ENCODE assay signal across 24 cellular contexts in the genomic region with DNA sequence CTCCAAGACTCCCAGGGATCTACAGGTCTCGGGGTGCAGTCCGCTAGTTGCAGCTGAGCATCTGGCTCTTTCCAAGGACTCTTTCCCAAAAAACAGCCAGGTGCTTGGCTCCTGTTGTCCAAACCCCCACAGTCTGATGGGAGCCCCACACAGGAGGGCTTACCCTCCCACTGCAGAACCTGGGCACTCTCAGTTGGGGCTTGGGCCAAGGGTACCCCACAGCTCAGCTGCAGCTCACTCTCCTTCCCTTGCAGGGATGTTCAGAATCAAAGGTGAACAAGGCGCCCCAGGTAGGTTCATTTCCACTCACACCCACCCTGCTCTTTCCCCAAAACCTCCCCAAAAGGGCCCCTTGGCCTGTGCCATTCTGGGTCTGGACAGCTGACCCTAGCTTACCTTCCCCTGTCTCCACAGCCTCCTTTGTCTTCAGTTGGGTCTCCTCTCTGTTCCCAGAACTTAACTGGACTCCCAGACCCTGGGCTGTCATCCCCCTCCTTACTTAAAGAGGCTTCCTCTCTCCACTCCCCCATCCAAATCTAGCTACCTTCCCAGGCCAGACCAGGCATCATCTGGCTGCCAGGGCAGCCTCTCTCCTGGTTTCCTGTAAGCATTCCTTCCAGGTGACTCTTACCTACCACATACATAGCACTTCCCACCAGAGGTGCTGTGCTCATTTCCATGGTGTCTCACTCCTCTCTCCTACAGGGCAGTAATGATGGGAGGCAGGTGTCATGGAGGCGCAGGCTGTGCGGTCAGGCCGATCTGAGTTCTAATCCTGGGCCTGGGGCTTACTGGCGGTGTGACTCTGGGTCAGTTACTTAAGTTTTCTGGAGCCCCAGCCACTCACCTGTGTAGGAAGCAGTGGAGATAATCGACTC. TPM values are rescaled to one million over a fixed set of nuclear protein-coding genes. Genes with fewer than 3 reads are reported as not detected.
DNase-seq lines count a peak whose midpoint lies in the region; ATAC-seq and TF ChIP-seq lines count a peak whose summit lies in the region.
"Had no signal": no experiment of that assay in that cellular context is flagged by ENCODE, and none has a peak within 500 bp of the region (broad histone marks: within the 10 kb centered on the region; RNA-seq: fewer than 3 reads in every experiment).

No MANE protein-coding gene starts in this region.

- H3K27me3 Mint-ChIP-seq in Calu3 (ENCODE audit: unreplicated experiment) = peaks cover 53% of the 10 kb centered on the region

- H3K4me1 ChIP-seq in PC-3 (ENCODE audit: insufficient read depth, low read length) = peaks cover 33% of the 10 kb centered on the region
- no peaks in the 10 kb centered on the region for H3K4me1 ChIP-seq in esophagus muscularis mucosa
- H3K4me1 ChIP-seq in thyroid gland = no peaks in the 10 kb centered on the region
- no peaks in the 10 kb centered on the region for H3K4me1 ChIP-seq in left ventricle myocardium inferior
- H3K4me1 ChIP-seq: right atrium auricular region had no signal

- BruUV-seq in Calu3 (replicated peaks; lab: Mats Ljungman, UMichigan) = no TSS peak
- no TSS peak for BruUV-seq in PC-3 (replicated peaks; lab: Mats Ljungman, UMichigan)

- no peaks in the 10 kb centered on the region for H3F3A ChIP-seq in PC-3 (ENCODE audit: low read length, unreplicated experiment)

- TF ChIP-seq CTCF in Calu3 (IDR thresholded peaks at IDR 0.05; ENCODE audit: unreplicated experiment) (no peak), PC-3 (conservative IDR thresholded peaks at IDR 0.05; ENCODE audit: low read depth, low read length) (0 out of 2 replicates have a peak, but pooled peaks have one; percentile 22), esophagus muscularis mucosa (IDR thresholded peaks at IDR 0.05) (no peak), thyroid gland (IDR thresholded peaks at IDR 0.05) (no peak), left ventricle myocardium inferior (IDR thresholded peaks at IDR 0.05; ENCODE audit: borderline replicate concordance) (no peak)

- no peak overlapping the region for H3K27ac ChIP-seq in PC-3 (ENCODE audit: low read length)
- H3K27ac ChIP-seq in esophagus muscularis mucosa (replicated peaks in 1 of 4) = no peak overlapping the region
- H3K27ac ChIP-seq in thyroid gland = no peak overlapping the region
- no peak overlapping the region for H3K27ac ChIP-seq in left ventricle myocardium inferior (replicated peaks)
- H3K27ac ChIP-seq: hepatocyte, right atrium auricular region had no signal

- no peak for TF ChIP-seq EP300 in esophagus muscularis mucosa (IDR thresholded peaks at IDR 0.05)

- H3K4me3 ChIP-seq in PC-3 (ENCODE audit: low read length) (no peak overlapping the region), esophagus muscularis mucosa (no peak overlapping the region), thyroid gland (replicated peaks in 1 of 3) (no peak overlapping the region), left ventricle myocardium inferior (no peak overlapping the region)
- H3K4me3 ChIP-seq: hepatocyte, right atrium auricular region had no signal

- no peak overlapping the region for H3K4me3 Mint-ChIP-seq in Calu3 (ENCODE audit: low read depth, unreplicated experiment)
- H3K4me3 Mint-ChIP-seq: activated naive CD8-positive, alpha-beta T cell treated with anti-CD3 and anti-CD28 coated beads, Interleukin-2, amount 10 ng/mL, durations not matched to agents 7 days and 5 days; brain; CD4-positive, alpha-beta T cell; naive thymus-derived CD4-positive, alpha-beta T cell had no signal

- no peaks in the 10 kb centered on the region for H3K36me3 ChIP-seq in PC-3 (ENCODE audit: low read depth, low read length)
- no peaks in the 10 kb centered on the region for H3K36me3 ChIP-seq in esophagus muscularis mucosa
- no peaks in the 10 kb centered on the region for H3K36me3 ChIP-seq in thyroid gland
- H3K36me3 ChIP-seq in left ventricle myocardium inferior = no peaks in the 10 kb centered on the region
- H3K36me3 ChIP-seq: right atrium auricular region had no signal

- H3K27ac Mint-ChIP-seq in Calu3 (ENCODE audit: unreplicated experiment) = no peak overlapping the region
- H3K27ac Mint-ChIP-seq: activated naive CD8-positive, alpha-beta T cell treated with anti-CD3 and anti-CD28 coated beads, Interleukin-2, amount 10 ng/mL, durations not matched to agents 7 days and 5 days; brain; CD4-positive, alpha-beta T cell had no signal

- H3K27me3 ChIP-seq in PC-3 (ENCODE audit: low read length) (no peaks in the 10 kb centered on the region), esophagus muscularis mucosa (peaks cover 0 to 38% (median 0%) of the 10 kb centered on the region in 4 donors), thyroid gland (no peaks in the 10 kb centered on the region), left ventricle myocardium inferior (ENCODE audit: low read depth) (peaks cover 78% of the 10 kb centered on the region)
- H3K27me3 ChIP-seq: hepatocyte, right atrium auricular region had no signal

- POLR2A ChIA-PET in PC-3 (lab: Charles Lee; ENCODE audit: unreplicated experiment) = no interaction called here

- H3K9me2 ChIP-seq in PC-3 (replicated peaks; ENCODE audit: low read length) = no peaks in the 10 kb centered on the region

- H3K79me2 ChIP-seq in PC-3 (ENCODE audit: low read length) = no peaks in the 10 kb centered on the region
- H3K79me2 ChIP-seq: hepatocyte had no signal

- CTCF ChIA-PET in Calu3 (lab: Charles Lee) (interaction anchor here (1.1 kb wide), 1 partner anchor 12 kb away, joined by 3 read pairs; no protein-coding TSS in a partner anchor), PC-3 (lab: Charles Lee) (no interaction called here)

- WGBS in esophagus muscularis mucosa = 82% methylated on average over 7 of the region's 8 CpGs
- WGBS in thyroid gland, 2 donors = 86 to 89% methylated on average over 8 of the region's 8 CpGs

- peak; percentile 24; the same call in 1 of the 2 replicates for ATAC-seq in PC-3

- no peak overlapping the region for H3K9ac ChIP-seq in PC-3 (ENCODE audit: low read length)

- no peaks in the 10 kb centered on the region for H3K36me3 Mint-ChIP-seq in Calu3 (ENCODE audit: insufficient read depth, unreplicated experiment)
- H3K36me3 Mint-ChIP-seq: activated naive CD8-positive, alpha-beta T cell treated with anti-CD3 and anti-CD28 coated beads, Interleukin-2, amount 10 ng/mL, durations not matched to agents 7 days and 5 days; brain; naive thymus-derived CD4-positive, alpha-beta T cell had no signal

- peaks cover 9% of the 10 kb centered on the region for H3K4me1 Mint-ChIP-seq in Calu3 (ENCODE audit: low read depth, unreplicated experiment)
- H3K4me1 Mint-ChIP-seq: activated naive CD8-positive, alpha-beta T cell treated with anti-CD3 and anti-CD28 coated beads, Interleukin-2, amount 10 ng/mL, durations not matched to agents 7 days and 5 days; brain had no signal

- H3K9me3 ChIP-seq in PC-3 (ENCODE audit: low read length) (no peaks in the 10 kb centered on the region), esophagus muscularis mucosa (peaks cover 0 to 5% (median 0%) of the 10 kb centered on the region in 4 donors), thyroid gland (no peaks in the 10 kb centered on the region), left ventricle myocardium inferior (replicated peaks) (peaks cover 3% of the 10 kb centered on the region)

- H3K4me2 ChIP-seq in PC-3 (ENCODE audit: low read length) = no peak overlapping the region
- H3K4me2 ChIP-seq: hepatocyte had no signal

- intact Hi-C loops in Calu3 (cut with micrococcal nuclease; ENCODE audit: unreplicated experiment) = no loop called here
- intact Hi-C loops in PC-3 (cut with micrococcal nuclease) = no loop called here
- intact Hi-C loops in esophagus muscularis mucosa (cut with DNase I) = no loop called here
- intact Hi-C loops in thyroid gland (cut with DNase I) = no loop called here
- intact Hi-C loops in left ventricle myocardium inferior (cut with micrococcal nuclease) = no loop called here

- TF ChIP-seq POLR2A in esophagus muscularis mucosa (IDR thresholded peaks at IDR 0.05; ENCODE audit: low read depth) (no peak), thyroid gland (IDR thresholded peaks at IDR 0.05) (no peak)

- no peaks in the 10 kb centered on the region for H4K20me1 ChIP-seq in PC-3 (ENCODE audit: low read length)

- DNase-seq in Calu3 = peak; percentile 32
- peak; percentile 82 for DNase-seq in PC-3
- peak; percentile 72 for DNase-seq in esophagus muscularis mucosa (ENCODE audit: extremely low spot score)
- peak; percentile 37 for DNase-seq in renal cortical epithelial cell (ENCODE audit: low read depth)
- no peak for DNase-seq in thyroid gland
- no peak for DNase-seq in DMS53 treated with DMSO at 0.1 percent for 48 hours (lab: John Stamatoyannopoulos, UW; ENCODE audit: unreplicated experiment)
- DNase-seq in left ventricle myocardium inferior = no peak
- no peak for DNase-seq in NCI-H1417 treated with DMSO at 0.1 percent for 48 hours (lab: John Stamatoyannopoulos, UW)
- DNase-seq: activated naive CD8-positive, alpha-beta T cell treated with anti-CD3 and anti-CD28 coated beads, Interleukin-2, amount 10 ng/mL, durations not matched to agents 7 days and 5 days; CD4-positive, alpha-beta T cell; cortex of kidney; GDM1; GOT3; kidney; mesenchymal stem cell; naive thymus-derived CD4-positive, alpha-beta T cell; NCI-H1105 treated with DMSO at 0.1 percent for 48 hours; NCI-H526 had no signal

- H3K9me3 Mint-ChIP-seq in Calu3 (ENCODE audit: low read depth, unreplicated experiment) = no peaks in the 10 kb centered on the region
- H3K9me3 Mint-ChIP-seq: activated naive CD8-positive, alpha-beta T cell treated with anti-CD3 and anti-CD28 coated beads, Interleukin-2, amount 10 ng/mL, durations not matched to agents 7 days and 5 days; brain; CD4-positive, alpha-beta T cell had no signal

- H2AFZ ChIP-seq in PC-3 (ENCODE audit: low read length) = no peak overlapping the region
- H2AFZ ChIP-seq: hepatocyte had no signal

RNA-seq across cellular contexts. Expression of a gene that starts 29.5 kb away (rescaled TPM):
- not detected in 2 replicates for total RNA-seq in Calu3 (2022)
- not detected in 2 replicates for total RNA-seq in PC-3 (2014; rRNA removed)
- total RNA-seq in esophagus muscularis mucosa = 10 to 100 TPM in 2 of 4 donors, 1 to 10 TPM in 2; 7.3 to 19.8 (median 12.9) TPM
- total RNA-seq in renal cortical epithelial cell = 0.17 TPM in 1 of 2 replicates, not detected in the other
- 10 to 100 TPM in 1 of 4 donors, 1 to 10 TPM in 3; 1.1 to 11.0 (median 3.0) TPM for total RNA-seq in thyroid gland
- 7.0 TPM for total RNA-seq in left ventricle myocardium inferior
- total RNA-seq: fibroblast of villous mesenchyme, LHCN-M2, osteoblast had no signal

Comparison
In these comparisons a context has a peak if more than half of its experiments do, and no peak if none do; other contexts are left out.
1. DNase-seq: peak in Calu3 (single experiment), PC-3 (single experiment), esophagus muscularis mucosa (single experiment) and renal cortical epithelial cell (single experiment); none in thyroid gland (0 of 2), DMS53 treated with DMSO at 0.1 percent for 48 hours (single experiment), left ventricle myocardium inferior (single experiment) and NCI-H1417 treated with DMSO at 0.1 percent for 48 hours (single experiment).